Comparison of ENCODE assay signal across 22 cellular contexts in the genomic region with DNA sequence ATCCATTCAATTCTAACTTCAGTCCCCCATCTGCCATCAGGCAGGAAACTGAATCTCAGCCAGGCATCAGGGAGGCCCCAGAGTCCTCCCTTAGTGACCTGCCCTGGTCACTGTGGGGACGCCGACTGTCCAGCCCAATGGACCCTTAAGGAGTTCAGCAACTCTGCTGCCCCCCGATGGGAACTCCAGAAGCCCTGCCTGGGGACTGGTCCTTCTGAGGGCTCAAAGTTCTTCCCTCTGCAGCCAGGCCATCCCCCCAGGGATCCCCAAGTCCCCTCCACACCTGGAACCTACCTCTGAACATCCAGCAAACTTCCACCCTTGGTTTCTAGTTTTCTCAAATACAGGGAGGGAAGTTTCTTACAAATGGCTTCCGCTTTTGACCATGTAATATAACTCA.
"Had no signal": no experiment of that assay in that cellular context is flagged by ENCODE, and none has a peak within 500 bp of the region (broad histone marks: within the 10 kb centered on the region; RNA-seq: fewer than 3 reads in every experiment).

No MANE protein-coding gene starts in this region.

- H3K4me1 ChIP-seq: lower lobe of right lung, pancreas, prostate gland, sigmoid colon, spleen, suprapubic skin, tibial artery, upper lobe of right lung had no signal

- H3K4me3 ChIP-seq: lower lobe of right lung, pancreas, prostate gland, sigmoid colon, spleen, suprapubic skin, thoracic aorta, tibial artery, upper lobe of right lung had no signal

- H3K36me3 ChIP-seq: lower lobe of right lung, pancreas, prostate gland, sigmoid colon, spleen, suprapubic skin, thoracic aorta, tibial artery, upper lobe of right lung had no signal

- FAIRE-seq: keratinocyte, pancreas, small intestine, urothelium cell line had no signal

- DNase-seq: kidney glomerular epithelial cell; left cardiac atrium; lower lobe of right lung; mammary epithelial cell; mesenchymal stem cell; naive thymus-derived CD8-positive, alpha-beta T cell; nucleus accumbens; posterior cingulate gyrus; sigmoid colon; spleen; stimulated activated CD4-positive, alpha-beta T cell treated with anti-CD3 and anti-CD28 coated beads, Interleukin-4, amount 100 ng/mL, for 24 hours; stimulated activated naive CD4-positive, alpha-beta T cell; tibial artery; upper lobe of right lung had no signal

- H3K27me3 ChIP-seq: pancreas, sigmoid colon, upper lobe of right lung had no signal

- ATAC-seq: lower lobe of right lung; naive thymus-derived CD8-positive, alpha-beta T cell; stimulated activated effector memory CD8-positive, alpha-beta T cell treated with anti-CD3 and anti-CD28 coated beads, Interleukin-12 subunit alpha, Interleukin-12 subunit beta, amount 100 ng/mL, for 72 hours; upper lobe of right lung had no signal

- H3K9me3 ChIP-seq: lower lobe of right lung, pancreas, prostate gland, sigmoid colon, suprapubic skin, thoracic aorta, tibial artery, upper lobe of right lung had no signal

- H3K27ac ChIP-seq: lower lobe of right lung, pancreas, prostate gland, sigmoid colon, spleen, suprapubic skin, thoracic aorta, tibial artery, upper lobe of right lung had no signal
